Comparison of ENCODE assay signal across 8 cellular contexts in the genomic region with DNA sequence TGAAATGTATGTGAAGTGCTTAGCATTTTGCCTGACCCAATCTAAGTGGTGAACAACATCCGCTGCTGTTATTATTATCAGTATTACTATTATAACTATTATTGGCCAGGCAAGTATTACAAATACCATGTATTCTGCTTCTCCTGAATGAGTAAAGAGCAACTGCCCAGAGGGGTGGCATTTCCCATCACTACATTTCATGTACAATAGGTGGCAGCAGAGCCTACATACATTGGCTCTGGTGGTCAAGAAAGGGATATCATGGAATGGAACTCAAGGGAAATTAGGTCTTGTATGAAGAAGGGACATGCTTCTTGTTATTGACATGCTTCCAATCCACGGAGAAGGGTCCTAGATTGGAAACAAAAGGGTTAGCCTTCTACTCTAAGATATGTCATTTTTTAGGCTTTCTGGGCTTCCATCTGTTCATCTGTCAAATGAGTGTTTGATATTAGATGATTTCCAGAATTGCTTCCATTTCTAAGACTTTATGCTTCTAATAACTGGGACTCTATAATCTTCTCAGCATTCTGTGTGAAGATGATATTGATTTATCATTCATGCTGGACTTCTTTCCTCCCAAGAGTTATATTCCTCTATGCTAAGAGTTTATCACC.
DNase-seq lines count a peak whose midpoint lies in the region; ATAC-seq and TF ChIP-seq lines count a peak whose summit lies in the region.

No MANE protein-coding gene starts in this region.

- intact Hi-C loops in CD4-positive, alpha-beta memory T cell (cut with micrococcal nuclease) = no loop called here

- H3F3A ChIP-seq in MM.1S (ENCODE audit: insufficient read depth, low read length) = no peaks in the 10 kb centered on the region

- no peak for ATAC-seq in GM19324 (IDR thresholded peaks at IDR 0.05; ENCODE audit: low FRiP score, unreplicated experiment)

- no peaks in the 10 kb centered on the region for H3K9me3 ChIP-seq in MM.1S (replicated peaks; ENCODE audit: insufficient read depth, low read length)
- no peaks in the 10 kb centered on the region for H3K9me3 ChIP-seq in osteoblast (ENCODE audit: low read depth, low read length)
- no peaks in the 10 kb centered on the region for H3K9me3 ChIP-seq in CD4-positive, alpha-beta memory T cell (ENCODE audit: control insufficient read depth in 1 of 2, low read length in 2 of 2)

- H3K4me2 ChIP-seq in MM.1S (ENCODE audit: low read depth, low read length) (no peak overlapping the region), osteoblast (ENCODE audit: insufficient read depth, low read length) (no peak overlapping the region)

- H3K27me3 ChIP-seq in MM.1S (replicated peaks; ENCODE audit: insufficient read depth, low read length) = no peaks in the 10 kb centered on the region
- no peaks in the 10 kb centered on the region for H3K27me3 ChIP-seq in osteoblast (ENCODE audit: insufficient read depth, low read length)
- H3K27me3 ChIP-seq in CD4-positive, alpha-beta memory T cell (ENCODE audit: insufficient read depth, low read length) = no peaks in the 10 kb centered on the region

- no peaks in the 10 kb centered on the region for H3K27me3 Mint-ChIP-seq in CD4-positive, alpha-beta memory T cell

- H3K36me3 ChIP-seq in MM.1S (replicated peaks; ENCODE audit: insufficient read depth, low read length) (no peaks in the 10 kb centered on the region), osteoblast (ENCODE audit: insufficient read depth, low read length) (no peaks in the 10 kb centered on the region)
- peaks cover 4% of the 10 kb centered on the region for H3K36me3 ChIP-seq in CD4-positive, alpha-beta memory T cell (ENCODE audit: insufficient read depth, low read length)

- no peaks in the 10 kb centered on the region for H3K4me1 ChIP-seq in MM.1S (ENCODE audit: low read length)
- H3K4me1 ChIP-seq in osteoblast (ENCODE audit: insufficient read depth, low read length) = no peaks in the 10 kb centered on the region
- H3K4me1 ChIP-seq in CD4-positive, alpha-beta memory T cell (ENCODE audit: insufficient read depth, low read length) = no peaks in the 10 kb centered on the region

- H3K4me3 Mint-ChIP-seq in CD4-positive, alpha-beta memory T cell = no peak overlapping the region

- no peak overlapping the region for H3K27ac Mint-ChIP-seq in CD4-positive, alpha-beta memory T cell

- DNase-seq in COLO829 (ENCODE audit: low spot score) (peak; percentile 58), GM19238 (ENCODE audit: insufficient read length, low spot score) (peak; percentile 9), MM.1S (peak; percentile 11), SK-MEL-5 (ENCODE audit: low read depth, low spot score) (peak; percentile 84), fibroblast of mammary gland (ENCODE audit: low read depth) (peak; percentile 73), osteoblast (ENCODE audit: insufficient read length, low spot score, missing footprints) (peak; percentile 94)
- no peak for DNase-seq in CD4-positive, alpha-beta memory T cell

- H2AFZ ChIP-seq in MM.1S (ENCODE audit: low read length) = no peak overlapping the region
- no peak overlapping the region for H2AFZ ChIP-seq in osteoblast (ENCODE audit: low read length)

- peaks cover 39 to 47% of the 10 kb centered on the region in 2 donors for H3K36me3 Mint-ChIP-seq in CD4-positive, alpha-beta memory T cell

- no peaks in the 10 kb centered on the region for H3K4me1 Mint-ChIP-seq in CD4-positive, alpha-beta memory T cell

- H3K79me2 ChIP-seq in MM.1S (ENCODE audit: low read length) = no peaks in the 10 kb centered on the region
- H3K79me2 ChIP-seq in osteoblast (ENCODE audit: insufficient read depth, low read length) = no peaks in the 10 kb centered on the region

- H3K9me3 Mint-ChIP-seq in CD4-positive, alpha-beta memory T cell = peaks cover 0 to 1% (median 0%) of the 10 kb centered on the region in 8 donors

- in situ Hi-C loops in SK-MEL-5 (cut with HindIII; ENCODE audit: low pct_unique_long_range_greater_than_20kb, low sequenced_read_pairs) = no loop called here

- TF ChIP-seq CTCF in MM.1S (IDR thresholded peaks at IDR 0.05; ENCODE audit: low read length) = peak; percentile 49
- TF ChIP-seq CTCF in fibroblast of mammary gland (conservative IDR thresholded peaks at IDR 0.05; ENCODE audit: control insufficient read depth, insufficient read depth, low read depth, low read length) = peak; percentile 95
- TF ChIP-seq CTCF in osteoblast (IDR thresholded peaks at IDR 0.05; ENCODE audit: extremely low read depth, low read depth, low read length) = peak; percentile 85

- CTCF ChIA-PET in CD4-positive, alpha-beta memory T cell (lab: Charles Lee; ENCODE audit: partially characterized antibody) = no interaction called here

- no peak overlapping the region for H3K4me3 ChIP-seq in MM.1S (ENCODE audit: low read length)
- no peak overlapping the region for H3K4me3 ChIP-seq in fibroblast of mammary gland (ENCODE audit: control insufficient read depth, low read depth, low read length)
- H3K4me3 ChIP-seq in osteoblast (ENCODE audit: insufficient read depth, low read length) = no peak overlapping the region
- no peak overlapping the region for H3K4me3 ChIP-seq in CD4-positive, alpha-beta memory T cell (ENCODE audit: low read length in 2 of 2)

- H4K20me1 ChIP-seq in MM.1S (ENCODE audit: insufficient read depth, low read length) = no peaks in the 10 kb centered on the region
- no peaks in the 10 kb centered on the region for H4K20me1 ChIP-seq in osteoblast (ENCODE audit: insufficient read depth, low read length)

- POLR2A ChIA-PET in CD4-positive, alpha-beta memory T cell (lab: Charles Lee; ENCODE audit: partially characterized antibody) = no interaction called here

- no peaks in the 10 kb centered on the region for H3K9me2 ChIP-seq in MM.1S (replicated peaks; ENCODE audit: insufficient read depth, low read length)

- H3K9ac ChIP-seq in MM.1S (ENCODE audit: low read length) = no peak overlapping the region

- no peak overlapping the region for H3K27ac ChIP-seq in MM.1S (ENCODE audit: low read length)
- H3K27ac ChIP-seq in osteoblast (ENCODE audit: low read depth, low read length) = no peak overlapping the region
- no peak overlapping the region for H3K27ac ChIP-seq in CD4-positive, alpha-beta memory T cell (ENCODE audit: low read depth, low read length)

Comparison
In these comparisons a context has a peak if more than half of its experiments do, and no peak if none do; other contexts are left out.
1. DNase-seq: peak in COLO829 (single experiment), GM19238 (single experiment), MM.1S (single experiment), SK-MEL-5 (single experiment), fibroblast of mammary gland (single experiment) and osteoblast (single experiment); none in CD4-positive, alpha-beta memory T cell (0 of 5).
2. Peak in every context shown above with its lines, with median percentiles within 50 percentile points of each other: CTCF ChIP-seq.